8 cellular contexts compared by ENCODE assay signal in genomic region chr1:248837045-248837793, GRCh38. TPM values are rescaled to one million over a fixed set of nuclear protein-coding genes. Genes with fewer than 3 reads are reported as not detected.
DNase-seq lines count a peak whose midpoint lies in the region; ATAC-seq and TF ChIP-seq lines count a peak whose summit lies in the region.

No MANE protein-coding gene starts in this region.

- peak overlapping the region; percentile 56 for H3K27ac ChIP-seq in brain microvascular endothelial cell

- H3K9me3 ChIP-seq in HAP-1 (no peaks in the 10 kb centered on the region), mucosa of descending colon (no peaks in the 10 kb centered on the region)

- TF ChIP-seq CTCF in AG04449 (IDR thresholded peaks at IDR 0.05; ENCODE audit: insufficient read depth, low read length, missing control alignments) (no peak), brain microvascular endothelial cell (IDR thresholded peaks at IDR 0.05; ENCODE audit: low read depth, low read length, missing control alignments) (no peak), mucosa of descending colon (IDR thresholded peaks at IDR 0.05) (no peak)

- CTCF ChIA-PET in AG04449 (lab: Yijun Ruan, JAX): interaction anchor here (1.0 to 6.0 kb wide), 4 partner anchors 10 to 88 kb away, joined by 3 to 56 read pairs (median 10); partner anchors contain the start of genes SH3BP5L and ZNF692

- in situ Hi-C loops in HAP-1 (cut with MboI; ENCODE audit: low sequenced_read_pairs) (no loop called here), brain microvascular endothelial cell (cut with HindIII; ENCODE audit: low pct_ligation_motif_present, low sequenced_read_pairs) (no loop called here)

- no peaks in the 10 kb centered on the region for H3K4me1 ChIP-seq in HAP-1
- H3K4me1 ChIP-seq in mucosa of descending colon (ENCODE audit: low read depth): peaks cover 10% of the 10 kb centered on the region

- no peak for DNase-seq in AG04449 (ENCODE audit: low read depth, low spot score)
- no peak for DNase-seq in HAP-1 (ENCODE audit: low spot score in 2 of 2)
- DNase-seq in brain microvascular endothelial cell: no peak
- peak in 1 of 3 donors; percentile 58 for DNase-seq in mucosa of descending colon
- no peak for DNase-seq in NCI-H1930 (lab: John Stamatoyannopoulos, UW)
- DNase-seq in NK-92 treated with Interleukin-12 subunit alpha and Interleukin-12 subunit beta, amount 100 ng/mL, for 24 hours (lab: John Stamatoyannopoulos, UW): no peak
- DNase-seq in NCI-H1436 (lab: John Stamatoyannopoulos, UW): no peak

- intact Hi-C loops in mucosa of descending colon (cut with DNase I, micrococcal nuclease): no loop called here

- H3K27me3 ChIP-seq in HAP-1 (ENCODE audit: low read depth) (peaks cover 9% of the 10 kb centered on the region; the same call in 1 of the 2 replicates), brain microvascular endothelial cell (replicated peaks) (no peaks in the 10 kb centered on the region)

- POLR2A ChIA-PET in AG04449 (lab: Yijun Ruan, JAX): interaction anchor here (0.6 to 3.2 kb wide), 8 partner anchors 9 to 21 kb away, joined by 3 to 27 read pairs (median 4); partner anchors contain the start of genes SH3BP5L and ZNF692

- H3K36me3 ChIP-seq in HAP-1 (replicated peaks) (peaks cover 2% of the 10 kb centered on the region; the same call in 1 of the 2 replicates), brain microvascular endothelial cell (replicated peaks) (no peaks in the 10 kb centered on the region), mucosa of descending colon (ENCODE audit: low read depth) (no peaks in the 10 kb centered on the region)

- peak overlapping the region; percentile 73 for H3K4me3 ChIP-seq in AG04449 (ENCODE audit: low read depth, low read length)
- peak overlapping the region; percentile 68 for H3K4me3 ChIP-seq in HAP-1
- H3K4me3 ChIP-seq in brain microvascular endothelial cell (ENCODE audit: low read depth, low read length): peak overlapping the region; percentile 64
- peak overlapping the region; percentile 94 for H3K4me3 ChIP-seq in mucosa of descending colon

- ATAC-seq in mucosa of descending colon (peak; percentile 7), HG03342 (IDR thresholded peaks at IDR 0.05; ENCODE audit: unreplicated experiment) (no peak)

RNA-seq across cellular contexts. Expression of gene ZNF672, which starts 0.8 kb away (rescaled TPM):
- total RNA-seq in mucosa of descending colon: 10 to 100 TPM; 29.6 to 38.8 (median 38.3) TPM

RNA-seq across cellular contexts. Expression of gene SH3BP5L, which starts 11.5 kb away (rescaled TPM):
- total RNA-seq in mucosa of descending colon: 10 to 100 TPM; 27.2 to 31.0 (median 29.3) TPM

RNA-seq across cellular contexts. Expression of gene ZNF692, which starts 21.7 kb away (rescaled TPM):
- 10 to 100 TPM; 26.7 to 51.7 (median 43.6) TPM for total RNA-seq in mucosa of descending colon
